12 cellular contexts compared by ENCODE assay signal in genomic region chr1:6180578-6181311, GRCh38. TPM values are rescaled to one million over a fixed set of nuclear protein-coding genes. Genes with fewer than 3 reads are reported as not detected.
A peak's percentile ranks its signal among the peaks of the same experiment; 100 is the strongest.
DNase-seq lines count a peak whose midpoint lies in the region; ATAC-seq, FAIRE-seq and TF ChIP-seq lines count a peak whose summit lies in the region.
"Had no signal": no experiment of that assay in that cellular context is flagged by ENCODE, and none has a peak within 500 bp of the region (broad histone marks: within the 10 kb centered on the region; RNA-seq: fewer than 3 reads in every experiment).

No MANE protein-coding gene starts in this region.

- FAIRE-seq in urothelium cell line (lab: Jason Lieb, UNC): no peak

- H3K27ac ChIP-seq in hepatocyte: no peak overlapping the region
- H3K27ac ChIP-seq: heart right ventricle had no signal

- WGBS in hepatocyte (ENCODE audit: low lambda C conversion rate, missing lambda C conversion rate): 7% methylated on average over 35 of the region's 54 CpGs

- H3K4me1 ChIP-seq in hepatocyte (ENCODE audit: insufficient read depth): peaks cover 12% of the 10 kb centered on the region

- intact Hi-C loops in activated CD4-positive, alpha-beta T cell treated with anti-CD3 and anti-CD28 coated beads, Interleukin-2, amount 10 ng/mL, durations not matched to agents 24 days and 14 days (cut with micrococcal nuclease): loop anchor here (10.0 kb wide), 1 partner anchor 76 kb away; no protein-coding TSS in a partner anchor

- no peak for TF ChIP-seq CTCF in hepatocyte (IDR thresholded peaks at IDR 0.05; ENCODE audit: poor library complexity)

- H3K9me3 Mint-ChIP-seq in activated CD4-positive, alpha-beta T cell treated with anti-CD3 and anti-CD28 coated beads, Interleukin-2, amount 10 ng/mL, durations not matched to agents 24 days and 14 days: no peaks in the 10 kb centered on the region
- H3K9me3 Mint-ChIP-seq in stimulated activated naive CD8-positive, alpha-beta T cell treated with anti-CD3 and anti-CD28 coated beads, Interleukin-15, Interleukin-2, amounts not matched to agents 100 ng/mL and 50 ng/mL, for 24 hours: no peaks in the 10 kb centered on the region

- H3K9me3 ChIP-seq in hepatocyte (ENCODE audit: low read depth): no peaks in the 10 kb centered on the region
- H3K9me3 ChIP-seq: heart right ventricle had no signal

- DNase-seq in activated CD4-positive, alpha-beta T cell treated with anti-CD3 and anti-CD28 coated beads, Interleukin-2, amount 10 ng/mL, durations not matched to agents 24 days and 14 days: no peak
- DNase-seq in activated CD4-positive, alpha-beta T cell treated with anti-CD3 and anti-CD28 coated beads, Interleukin-2, amount 50 U/mL, for 1 hour: no peak
- DNase-seq in NCI-H2171 treated with DMSO at 0.1 percent for 48 hours (lab: John Stamatoyannopoulos, UW) (peak; percentile 42), hepatocyte (ENCODE audit: low spot score) (peak; percentile 31), NCI-H1092 (lab: John Stamatoyannopoulos, UW) (no peak), urothelium cell line (ENCODE audit: low spot score) (no peak)
- DNase-seq: activated CD8-positive, alpha-beta memory T cell treated with anti-CD3 and anti-CD28 coated beads, Interleukin-2, amount 10 ng/mL, durations not matched to agents 7 days and 5 days; heart right ventricle; NCI-H2029 treated with DMSO at 0.1 percent for 48 hours; Right ventricle myocardium superior had no signal

- H3K36me3 ChIP-seq in hepatocyte (replicated peaks; ENCODE audit: insufficient read depth, low read depth): no peaks in the 10 kb centered on the region

- no peak overlapping the region for H2AFZ ChIP-seq in hepatocyte

- H3K27ac Mint-ChIP-seq in activated CD4-positive, alpha-beta T cell treated with anti-CD3 and anti-CD28 coated beads, Interleukin-2, amount 10 ng/mL, durations not matched to agents 24 days and 14 days: no peak overlapping the region
- H3K27ac Mint-ChIP-seq in stimulated activated naive CD8-positive, alpha-beta T cell treated with anti-CD3 and anti-CD28 coated beads, Interleukin-15, Interleukin-2, amounts not matched to agents 100 ng/mL and 50 ng/mL, for 24 hours: no peak overlapping the region
- H3K27ac Mint-ChIP-seq: activated CD8-positive, alpha-beta memory T cell treated with anti-CD3 and anti-CD28 coated beads, Interleukin-2, amount 10 ng/mL, durations not matched to agents 7 days and 5 days had no signal

- no peaks in the 10 kb centered on the region for H3K79me2 ChIP-seq in hepatocyte

- H3K9me2 ChIP-seq in hepatocyte (replicated peaks; ENCODE audit: insufficient read depth): no peaks in the 10 kb centered on the region

- peak overlapping the region; percentile 41 for H3K4me3 Mint-ChIP-seq in activated CD4-positive, alpha-beta T cell treated with anti-CD3 and anti-CD28 coated beads, Interleukin-2, amount 10 ng/mL, durations not matched to agents 24 days and 14 days
- H3K4me3 Mint-ChIP-seq in stimulated activated naive CD8-positive, alpha-beta T cell treated with anti-CD3 and anti-CD28 coated beads, Interleukin-15, Interleukin-2, amounts not matched to agents 100 ng/mL and 50 ng/mL, for 24 hours: peak overlapping the region; percentile 39
- H3K4me3 Mint-ChIP-seq: activated CD8-positive, alpha-beta memory T cell treated with anti-CD3 and anti-CD28 coated beads, Interleukin-2, amount 10 ng/mL, durations not matched to agents 7 days and 5 days had no signal

- peaks cover 13% of the 10 kb centered on the region for H4K20me1 ChIP-seq in hepatocyte (ENCODE audit: insufficient read depth, poor library complexity, severe bottlenecking)

- peaks cover 12% of the 10 kb centered on the region for H3K4me1 Mint-ChIP-seq in activated CD4-positive, alpha-beta T cell treated with anti-CD3 and anti-CD28 coated beads, Interleukin-2, amount 10 ng/mL, durations not matched to agents 24 days and 14 days
- H3K4me1 Mint-ChIP-seq in stimulated activated naive CD8-positive, alpha-beta T cell treated with anti-CD3 and anti-CD28 coated beads, Interleukin-15, Interleukin-2, amounts not matched to agents 100 ng/mL and 50 ng/mL, for 24 hours (ENCODE audit: low read depth): peaks cover 45% of the 10 kb centered on the region

- H3K4me2 ChIP-seq in hepatocyte: peak overlapping the region; percentile 74

- peaks cover 53% of the 10 kb centered on the region for H3K27me3 ChIP-seq in hepatocyte

- no peak for ATAC-seq in HG02973 (IDR thresholded peaks at IDR 0.05; ENCODE audit: unreplicated experiment)
- ATAC-seq: activated CD8-positive, alpha-beta memory T cell treated with anti-CD3 and anti-CD28 coated beads, Interleukin-2, amount 10 ng/mL, durations not matched to agents 7 days and 5 days; heart right ventricle had no signal

- H3K4me3 ChIP-seq in hepatocyte: no peak overlapping the region

- H3K36me3 Mint-ChIP-seq in activated CD4-positive, alpha-beta T cell treated with anti-CD3 and anti-CD28 coated beads, Interleukin-2, amount 10 ng/mL, durations not matched to agents 24 days and 14 days (ENCODE audit: low read depth): peaks cover 17% of the 10 kb centered on the region
- peaks cover 20% of the 10 kb centered on the region for H3K36me3 Mint-ChIP-seq in stimulated activated naive CD8-positive, alpha-beta T cell treated with anti-CD3 and anti-CD28 coated beads, Interleukin-15, Interleukin-2, amounts not matched to agents 100 ng/mL and 50 ng/mL, for 24 hours (ENCODE audit: low read depth)

- H3K27me3 Mint-ChIP-seq in activated CD4-positive, alpha-beta T cell treated with anti-CD3 and anti-CD28 coated beads, Interleukin-2, amount 10 ng/mL, durations not matched to agents 24 days and 14 days: peaks cover 42% of the 10 kb centered on the region
- peaks cover 39% of the 10 kb centered on the region for H3K27me3 Mint-ChIP-seq in stimulated activated naive CD8-positive, alpha-beta T cell treated with anti-CD3 and anti-CD28 coated beads, Interleukin-15, Interleukin-2, amounts not matched to agents 100 ng/mL and 50 ng/mL, for 24 hours

RNA-seq across cellular contexts. Expression of gene CHD5, which starts 0.6 kb away (rescaled TPM):
- total RNA-seq in activated CD4-positive, alpha-beta T cell treated with anti-CD3 and anti-CD28 coated beads, Interleukin-2, amount 10 ng/mL, durations not matched to agents 24 days and 14 days: 0.59 and 0.63 TPM in 2 replicates
- total RNA-seq in hepatocyte: 0.08 and 0.13 TPM in 2 replicates
- polyA plus RNA-seq in hepatocyte: 0.18 TPM in 1 of 2 replicates, not detected in the other
- total RNA-seq: Right ventricle myocardium superior had no signal

RNA-seq across cellular contexts. Expression of gene RPL22, which starts 18.6 kb away (rescaled TPM):
- 437 and 463 TPM in 2 replicates for total RNA-seq in activated CD4-positive, alpha-beta T cell treated with anti-CD3 and anti-CD28 coated beads, Interleukin-2, amount 10 ng/mL, durations not matched to agents 24 days and 14 days
- total RNA-seq in hepatocyte: 168 and 188 TPM in 2 replicates
- 103 and 115 TPM in 2 replicates for polyA plus RNA-seq in hepatocyte

RNA-seq across cellular contexts. Expression of gene RNF207, which starts 25.2 kb away (rescaled TPM):
- 53.2 and 54.7 TPM in 2 replicates for total RNA-seq in activated CD4-positive, alpha-beta T cell treated with anti-CD3 and anti-CD28 coated beads, Interleukin-2, amount 10 ng/mL, durations not matched to agents 24 days and 14 days
- 14.7 and 29.3 TPM in 2 replicates for total RNA-seq in hepatocyte
- 28.3 and 30.9 TPM in 2 replicates for polyA plus RNA-seq in hepatocyte

RNA-seq across cellular contexts. Expression of gene ICMT, which starts 55.0 kb away (rescaled TPM):
- total RNA-seq in activated CD4-positive, alpha-beta T cell treated with anti-CD3 and anti-CD28 coated beads, Interleukin-2, amount 10 ng/mL, durations not matched to agents 24 days and 14 days: 67.6 and 69.4 TPM in 2 replicates
- 60.1 and 62.4 TPM in 2 replicates for total RNA-seq in hepatocyte
- 32.2 and 40.3 TPM in 2 replicates for polyA plus RNA-seq in hepatocyte

Comparison
In these comparisons a context has a peak if more than half of its experiments do, and no peak if none do; other contexts are left out.
1. DNase-seq: peak in NCI-H2171 treated with DMSO at 0.1 percent for 48 hours (single experiment) and hepatocyte (single experiment); none in activated CD4-positive, alpha-beta T cell treated with anti-CD3 and anti-CD28 coated beads, Interleukin-2, amount 10 ng/mL, durations not matched to agents 24 days and 14 days (single experiment), activated CD4-positive, alpha-beta T cell treated with anti-CD3 and anti-CD28 coated beads, Interleukin-2, amount 50 U/mL, for 1 hour (single experiment), NCI-H1092 (single experiment) and urothelium cell line (single experiment).